In the genomic region with DNA sequence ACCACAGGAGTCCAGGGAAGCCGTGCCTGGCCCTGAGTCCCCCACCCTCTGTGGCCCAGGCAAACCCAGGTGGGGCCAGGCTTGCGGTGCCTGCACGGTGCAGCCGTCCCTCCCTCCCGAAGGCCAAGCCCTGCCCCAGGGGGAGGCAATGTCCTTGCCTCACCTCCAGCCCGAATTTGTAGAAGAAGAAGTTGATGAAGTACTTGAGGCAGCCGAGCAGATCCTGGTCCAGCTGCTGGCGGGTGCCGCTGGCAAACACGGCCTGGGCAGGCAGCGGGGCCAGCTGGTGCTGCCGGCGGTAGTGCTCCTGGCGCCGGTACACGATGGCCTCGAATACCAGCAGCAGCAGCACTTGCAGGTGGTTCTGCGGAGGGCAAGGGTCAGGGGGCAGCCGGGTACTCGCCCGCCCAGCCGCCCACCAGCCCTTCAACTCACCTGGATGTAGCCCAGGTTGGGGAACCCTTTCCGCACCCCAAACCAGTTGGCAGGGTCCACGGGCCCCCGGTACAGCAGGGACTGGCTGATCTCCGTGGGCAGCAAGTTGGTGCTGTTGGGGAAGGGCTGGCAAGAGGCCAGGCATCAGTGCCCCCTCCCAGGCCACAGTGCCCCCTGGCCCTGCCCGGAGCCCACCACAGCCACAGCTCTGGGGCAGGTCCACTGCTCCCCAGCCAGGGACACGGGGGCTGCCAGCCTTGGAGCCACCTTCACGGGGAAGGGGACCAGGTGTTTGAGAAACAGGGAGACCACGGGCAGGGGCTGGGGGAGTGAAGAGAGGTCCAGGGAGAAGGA, we compare ENCODE assay signal across 1 cellular context.
TF ChIP-seq lines count a peak whose summit lies in the region.

No MANE protein-coding gene starts in this region.

TF ChIP-seq in GM12878, 131 proteins besides CTCF, POLR2A, EP300 and RAD21:
- TF ChIP-seq RUNX3 (IDR thresholded peaks at IDR 0.05; ENCODE audit: low read length), result no peak
